In the genomic region with DNA sequence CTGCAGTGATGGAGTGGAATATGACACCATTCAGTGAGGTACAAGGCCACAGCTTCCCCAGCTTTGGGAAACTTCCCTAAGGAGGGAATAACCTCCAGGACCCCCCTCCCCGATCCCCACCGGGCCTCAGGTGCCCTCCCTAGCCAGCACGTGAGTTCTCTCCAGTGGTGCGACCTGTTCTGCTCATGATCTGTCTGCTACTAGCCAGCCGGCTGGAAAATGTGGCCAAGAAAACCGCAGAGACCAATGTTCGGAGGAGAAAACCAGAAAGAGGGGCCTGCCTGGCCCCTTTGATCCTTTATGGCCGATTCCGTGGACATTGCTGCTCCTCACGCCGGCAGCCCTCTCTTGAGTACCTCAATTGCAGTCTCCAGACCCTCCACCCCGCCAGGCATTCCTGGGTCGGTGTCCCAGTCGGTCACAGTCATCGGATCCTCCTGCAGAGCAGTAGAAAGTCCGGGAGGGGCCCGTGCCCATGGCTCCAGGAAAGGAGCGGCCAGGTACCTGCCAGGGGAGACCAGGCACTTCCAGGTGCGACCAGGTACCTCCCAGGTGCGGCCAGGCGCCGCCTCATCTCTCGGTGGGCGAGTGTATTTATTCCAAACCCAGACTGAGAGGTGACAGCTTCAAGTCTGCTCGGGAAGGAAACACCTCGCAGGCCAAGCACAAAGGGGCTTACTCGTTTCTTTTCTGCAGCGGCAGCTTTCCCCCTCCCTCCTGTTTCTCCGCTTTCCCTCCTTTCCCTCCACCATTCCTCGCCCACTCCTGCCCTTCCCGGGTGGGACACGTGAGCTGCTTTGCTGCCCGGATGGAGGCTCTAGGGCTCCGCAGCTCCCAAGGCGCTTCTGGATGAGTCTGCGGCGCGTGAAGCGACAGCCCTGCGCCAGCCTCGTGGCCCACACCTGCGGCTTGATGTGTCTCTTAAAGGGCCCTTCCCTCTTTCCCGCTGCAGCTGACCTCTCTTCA, we compare ENCODE assay signal across 8 cellular contexts. TPM values are rescaled to one million over a fixed set of nuclear protein-coding genes. Genes with fewer than 3 reads are reported as not detected.
DNase-seq lines count a peak whose midpoint lies in the region; ATAC-seq, FAIRE-seq and TF ChIP-seq lines count a peak whose summit lies in the region.

No MANE protein-coding gene starts in this region.

- FAIRE-seq in HTR-8/SVneo (lab: Jason Lieb, UNC), result no peak

- H2BK15ac ChIP-seq in H9 (ENCODE audit: low read depth, low read length), result no peak overlapping the region

- peak overlapping the region; percentile 79; the same call in 1 of the 2 replicates for H3K14ac ChIP-seq in H9 (ENCODE audit: insufficient read depth, low read length)

- TF ChIP-seq CTCF in H9 (conservative IDR thresholded peaks at IDR 0.05) (no peak), hepatocyte (IDR thresholded peaks at IDR 0.05; ENCODE audit: poor library complexity) (no peak)

- H3K9me2 ChIP-seq in hepatocyte (replicated peaks; ENCODE audit: insufficient read depth), result no peaks in the 10 kb centered on the region

- no CpG with 5 or more reads among the region's 43 CpGs for WGBS in H9 (ENCODE audit: extremely low coverage, insufficient read length, low lambda C conversion rate)
- 22% methylated on average over 38 of the region's 43 CpGs for whole genome bisulfite sequencing in hepatocyte (ENCODE audit: low lambda C conversion rate, missing lambda C conversion rate)

- H3K36me3 Mint-ChIP-seq in H9 (ENCODE audit: insufficient read depth in 1 of 3, low read depth in 3 of 3), result peaks cover 25 to 36% (median 34%) of the 10 kb centered on the region in 3 experiments
- no peaks in the 10 kb centered on the region for H3K36me3 Mint-ChIP-seq in activated CD8-positive, alpha-beta T cell treated with anti-CD3 and anti-CD28 coated beads, Interleukin-2, amount 10 ng/mL, durations not matched to agents 7 days and 5 days (ENCODE audit: low read depth)

- ATAC-seq in activated CD8-positive, alpha-beta T cell treated with anti-CD3 and anti-CD28 coated beads, Interleukin-2, amount 10 ng/mL, durations not matched to agents 7 days and 5 days, result no peak
- no peak for ATAC-seq in GM19324 (IDR thresholded peaks at IDR 0.05; ENCODE audit: low FRiP score, unreplicated experiment)

- peaks cover 6% of the 10 kb centered on the region for H3K9me3 ChIP-seq in H9 (ENCODE audit: control insufficient read depth, low read depth, low read length)
- no peaks in the 10 kb centered on the region for H3K9me3 ChIP-seq in hepatocyte (ENCODE audit: low read depth)

- H3K23me2 ChIP-seq in H9 (ENCODE audit: insufficient read length, low read depth, low read length, poor library complexity, severe bottlenecking), result peaks cover 11% of the 10 kb centered on the region

- no peak overlapping the region for H3T11ph ChIP-seq in H9 (ENCODE audit: low read length)

- peak overlapping the region; percentile 43 for H2BK12ac ChIP-seq in H9 (ENCODE audit: insufficient read length, low read depth, low read length)

- no peak overlapping the region for H3K23ac ChIP-seq in H9 (ENCODE audit: insufficient read length, low read depth, low read length)

- no peak overlapping the region for H2BK20ac ChIP-seq in H9 (ENCODE audit: low read depth, low read length, poor library complexity, severe bottlenecking)

- peaks cover 16 to 19% of the 10 kb centered on the region in 2 experiments for H3K4me1 Mint-ChIP-seq in H9
- H3K4me1 Mint-ChIP-seq in activated CD8-positive, alpha-beta T cell treated with anti-CD3 and anti-CD28 coated beads, Interleukin-2, amount 10 ng/mL, durations not matched to agents 7 days and 5 days (ENCODE audit: low read depth), result peaks cover 10% of the 10 kb centered on the region

- H3K27me3 ChIP-seq in H9 (ENCODE audit: insufficient read depth, low read length) (no peaks in the 10 kb centered on the region; the same call in 1 of the 2 replicates), hepatocyte (peaks cover 37% of the 10 kb centered on the region), rectal smooth muscle tissue (ENCODE audit: control insufficient read depth, insufficient read depth, low read length) (peaks cover 10% of the 10 kb centered on the region)

- H3K4me1 ChIP-seq in H9 (ENCODE audit: insufficient read depth, low read length), result peaks cover 4% of the 10 kb centered on the region; the same call in 1 of the 2 replicates
- H3K4me1 ChIP-seq in hepatocyte (ENCODE audit: insufficient read depth), result no peaks in the 10 kb centered on the region
- H3K4me1 ChIP-seq in rectal smooth muscle tissue (ENCODE audit: control insufficient read depth, insufficient read depth, low read length), result no peaks in the 10 kb centered on the region

- peak overlapping the region; percentile 76 to 80 for H3K4me3 Mint-ChIP-seq in H9
- H3K4me3 Mint-ChIP-seq in activated CD8-positive, alpha-beta T cell treated with anti-CD3 and anti-CD28 coated beads, Interleukin-2, amount 10 ng/mL, durations not matched to agents 7 days and 5 days, result peak overlapping the region; percentile 52

- no peak overlapping the region for H2AK5ac ChIP-seq in H9 (ENCODE audit: insufficient read length, low read length)

- H3K27ac ChIP-seq in H9 (ENCODE audit: insufficient read length, low read depth, low read length) (no peak overlapping the region), hepatocyte (no peak overlapping the region), rectal smooth muscle tissue (ENCODE audit: low read depth, low read length) (no peak overlapping the region)

- peak overlapping the region in 2 of 3 experiments; percentile 95 to 96; a peak in 4 of 7 replicates for H3K27ac Mint-ChIP-seq in H9
- no peak overlapping the region for H3K27ac Mint-ChIP-seq in activated CD8-positive, alpha-beta T cell treated with anti-CD3 and anti-CD28 coated beads, Interleukin-2, amount 10 ng/mL, durations not matched to agents 7 days and 5 days

- peaks cover 15 to 19% of the 10 kb centered on the region in 2 experiments for H3K9me3 Mint-ChIP-seq in H9
- H3K9me3 Mint-ChIP-seq in activated CD8-positive, alpha-beta T cell treated with anti-CD3 and anti-CD28 coated beads, Interleukin-2, amount 10 ng/mL, durations not matched to agents 7 days and 5 days (ENCODE audit: insufficient read depth), result no peaks in the 10 kb centered on the region

- CTCF ChIA-PET in activated CD8-positive, alpha-beta T cell treated with anti-CD3 and anti-CD28 coated beads, Interleukin-2, amount 10 ng/mL, durations not matched to agents 7 days and 5 days (lab: Charles Lee), result no interaction called here

- H2BK120ac ChIP-seq in H9 (ENCODE audit: low read depth, low read length, poor library complexity, severe bottlenecking), result no peak overlapping the region

- peak overlapping the region; percentile 56 for H3K18ac ChIP-seq in H9 (ENCODE audit: insufficient read length, low read depth, low read length)

- H4K5ac ChIP-seq in H9 (ENCODE audit: insufficient read length, low read depth, low read length), result no peak overlapping the region

- no peak overlapping the region for H3K9ac ChIP-seq in H9 (ENCODE audit: extremely low read depth, insufficient read length, low read length)
- H3K9ac ChIP-seq in rectal smooth muscle tissue (ENCODE audit: low read length), result no peak overlapping the region

- H4K20me1 ChIP-seq in H9 (ENCODE audit: control insufficient read depth, insufficient read depth, insufficient read length), result no peaks in the 10 kb centered on the region
- no peaks in the 10 kb centered on the region for H4K20me1 ChIP-seq in hepatocyte (ENCODE audit: insufficient read depth, poor library complexity, severe bottlenecking)

- H3K79me2 ChIP-seq in H9 (ENCODE audit: insufficient read depth, low read length), result no peaks in the 10 kb centered on the region
- H3K79me2 ChIP-seq in hepatocyte, result no peaks in the 10 kb centered on the region

- DNase-seq in H9 (peak; percentile 62), hepatocyte (ENCODE audit: low spot score) (peak; percentile 40), NCI-H524 treated with DMSO at 0.1 percent for 48 hours (lab: John Stamatoyannopoulos, UW) (no peak), NCI-H345 treated with DMSO at 0.1 percent for 48 hours (lab: John Stamatoyannopoulos, UW; ENCODE audit: unreplicated experiment) (no peak), HTR-8/SVneo (ENCODE audit: insufficient read length, low spot score) (no peak)
- DNase-seq in activated CD8-positive, alpha-beta T cell treated with anti-CD3 and anti-CD28 coated beads, Interleukin-2, amount 10 ng/mL, durations not matched to agents 7 days and 5 days, result no peak

- no peak overlapping the region for H4K8ac ChIP-seq in H9 (replicated peaks; ENCODE audit: insufficient read length, low read depth, low read length)

- POLR2A ChIA-PET in activated CD8-positive, alpha-beta T cell treated with anti-CD3 and anti-CD28 coated beads, Interleukin-2, amount 10 ng/mL, durations not matched to agents 7 days and 5 days (lab: Charles Lee), result no interaction called here

- H3K27me3 Mint-ChIP-seq in H9 (ENCODE audit: low read depth), result peaks cover 18% of the 10 kb centered on the region
- peaks cover 52% of the 10 kb centered on the region for H3K27me3 Mint-ChIP-seq in activated CD8-positive, alpha-beta T cell treated with anti-CD3 and anti-CD28 coated beads, Interleukin-2, amount 10 ng/mL, durations not matched to agents 7 days and 5 days (ENCODE audit: low read depth)

- H3K4me2 ChIP-seq in H9 (ENCODE audit: insufficient read depth, insufficient read length, low read length) (peak overlapping the region; percentile 73), hepatocyte (peak overlapping the region; percentile 78)

- no peaks in the 10 kb centered on the region for H3K36me3 ChIP-seq in hepatocyte (replicated peaks; ENCODE audit: insufficient read depth, low read depth)
- no peaks in the 10 kb centered on the region for H3K36me3 ChIP-seq in rectal smooth muscle tissue (ENCODE audit: control insufficient read depth, insufficient read depth, low read length)

- no peak overlapping the region for H3K56ac ChIP-seq in H9 (ENCODE audit: insufficient read length, low read depth, low read length)

- no peak overlapping the region for H3K4ac ChIP-seq in H9 (ENCODE audit: low read depth, low read length)

- no peaks in the 10 kb centered on the region for H3K79me1 ChIP-seq in H9 (ENCODE audit: insufficient read depth, low read depth, low read length, poor library complexity, severe bottlenecking)

- no peak overlapping the region for H4K91ac ChIP-seq in H9 (ENCODE audit: insufficient read length, low read depth, low read length)

- H3K4me3 ChIP-seq in hepatocyte, result no peak overlapping the region
- H3K4me3 ChIP-seq in rectal smooth muscle tissue (ENCODE audit: low read length), result peak overlapping the region; percentile 17

- H2AFZ ChIP-seq in H9 (ENCODE audit: low read length), result no peak overlapping the region
- H2AFZ ChIP-seq in hepatocyte, result peak overlapping the region; percentile 45

- H2BK5ac ChIP-seq in H9 (ENCODE audit: insufficient read length, low read length), result no peak overlapping the region

RNA-seq across cellular contexts. Expression of a gene that starts 39.6 kb away (rescaled TPM):
- total RNA-seq in H9 (2021), result 30.6 and 35.1 TPM in 2 replicates
- 10 to 100 TPM; 41.0 to 41.2 TPM for total RNA-seq in activated CD8-positive, alpha-beta T cell treated with anti-CD3 and anti-CD28 coated beads, Interleukin-2, amount 10 ng/mL, durations not matched to agents 7 days and 5 days
- total RNA-seq in hepatocyte, result 21.2 and 27.1 TPM in 2 replicates
- polyA plus RNA-seq in hepatocyte, result 15.8 and 16.7 TPM in 2 replicates

Comparison
In these comparisons a context has a peak if more than half of its experiments do, and no peak if none do; other contexts are left out.
1. DNase-seq: peak in H9 (single experiment) and hepatocyte (single experiment); none in activated CD8-positive, alpha-beta T cell treated with anti-CD3 and anti-CD28 coated beads, Interleukin-2, amount 10 ng/mL, durations not matched to agents 7 days and 5 days (single experiment), NCI-H524 treated with DMSO at 0.1 percent for 48 hours (single experiment), NCI-H345 treated with DMSO at 0.1 percent for 48 hours (single experiment) and HTR-8/SVneo (single experiment).